In genomic region chr3:137764001-137764433, GRCh38 we compare ENCODE assay signal across 1 cellular context.
TF ChIP-seq lines count a peak whose summit lies in the region.

Gene SOX14, plus strand, starts transcription at chr3:137764315. Its CDS starts 470 bp downstream, at chr3:137764785.

TF ChIP-seq in SK-N-SH treated with all-trans-retinoic acid at 6 μM for 48 hours, 23 proteins besides CTCF, POLR2A, EP300 and RAD21 (continued from another document):
- no peak for TF ChIP-seq TCF4 (CRISPR knock-in tag; IDR thresholded peaks at IDR 0.05; ENCODE audit: borderline replicate concordance)
- TF ChIP-seq SNAI2 (CRISPR knock-in tag; IDR thresholded peaks at IDR 0.05), result no peak
- no peak for TF ChIP-seq CREB5 (CRISPR knock-in tag; IDR thresholded peaks at IDR 0.05; ENCODE audit: low read depth)
- TF ChIP-seq OSR1 (CRISPR knock-in tag; IDR thresholded peaks at IDR 0.05), result no peak
- TF ChIP-seq ISL1 (CRISPR knock-in tag; IDR thresholded peaks at IDR 0.05), result no peak
- no peak for TF ChIP-seq ZFP30 (CRISPR knock-in tag; IDR thresholded peaks at IDR 0.05)
- no peak for TF ChIP-seq RARB (CRISPR knock-in tag; IDR thresholded peaks at IDR 0.05)
- no peak for TF ChIP-seq ESRRG (CRISPR knock-in tag; IDR thresholded peaks at IDR 0.05)
- TF ChIP-seq PATZ1 (CRISPR knock-in tag; IDR thresholded peaks at IDR 0.05; ENCODE audit: borderline replicate concordance), result no peak
